In genomic region chr16:66872524-66872923, GRCh38 we compare ENCODE assay signal across 8 cellular contexts. TPM values are rescaled to one million over a fixed set of nuclear protein-coding genes. Genes with fewer than 3 reads are reported as not detected.
DNase-seq lines count a peak whose midpoint lies in the region; ATAC-seq, FAIRE-seq and TF ChIP-seq lines count a peak whose summit lies in the region.

No MANE protein-coding gene starts in this region.

- WGBS in heart right ventricle, 2 donors: 61 to 70% methylated on average over 3 of the region's 3 CpGs
- WGBS in HepG2 (ENCODE audit: low lambda C conversion rate): 49% methylated on average over 3 of the region's 3 CpGs
- WGBS in upper lobe of left lung, 2 donors: 55 to 73% methylated on average over 3 of the region's 3 CpGs

- H3K4me1 ChIP-seq in heart right ventricle (peaks cover 0 to 21% (median 9%) of the 10 kb centered on the region in 9 donors), HepG2 (ENCODE audit: insufficient read depth, low read length) (peaks cover 30% of the 10 kb centered on the region), upper lobe of left lung (peaks cover 10 to 17% (median 13%) of the 10 kb centered on the region in 4 donors)

- H3K27ac Mint-ChIP-seq in activated naive CD8-positive, alpha-beta T cell treated with anti-CD3 and anti-CD28 coated beads, Interleukin-2, amount 10 ng/mL, durations not matched to agents 7 days and 5 days: peak overlapping the region; percentile 93

- no peak for TF ChIP-seq RAD21 in HepG2 (CRISPR knock-in tag; IDR thresholded peaks at IDR 0.05)

- POLR2A ChIA-PET in activated naive CD8-positive, alpha-beta T cell treated with anti-CD3 and anti-CD28 coated beads, Interleukin-2, amount 10 ng/mL, durations not matched to agents 7 days and 5 days (lab: Charles Lee): interaction anchor here (0.6 to 1.7 kb wide), 10 partner anchors 9 to 517 kb away, joined by 3 to 16 read pairs (median 4); partner anchors contain the start of genes CMTM3 and NAE1
- POLR2A ChIA-PET in HepG2 (lab: Yijun Ruan, JAX): interaction anchor here (0.9 to 1.7 kb wide), 3 partner anchors 33 to 121 kb away, joined by 4 to 13 read pairs (median 5); partner anchors contain the start of genes DYNC1LI2 and NAE1

- in situ Hi-C loops in HepG2 (cut with HindIII; ENCODE audit: extremely low pct_ligation_motif_present, low pct_unique_long_range_greater_than_20kb): loop anchor here (25.0 kb wide), 1 partner anchor 460 kb away; no protein-coding TSS in a partner anchor

- H3K9me3 ChIP-seq in heart right ventricle: no peaks in the 10 kb centered on the region
- H3K9me3 ChIP-seq in HepG2 (ENCODE audit: low read length): no peaks in the 10 kb centered on the region
- H3K9me3 ChIP-seq in upper lobe of left lung: no peaks in the 10 kb centered on the region

- H3K4me3 Mint-ChIP-seq in activated naive CD8-positive, alpha-beta T cell treated with anti-CD3 and anti-CD28 coated beads, Interleukin-2, amount 10 ng/mL, durations not matched to agents 7 days and 5 days: peak overlapping the region; percentile 83

- H3K4me2 ChIP-seq in HepG2 (ENCODE audit: low read depth, low read length): peak overlapping the region; percentile 94

- TF ChIP-seq POLR2A in HepG2 (IDR thresholded peaks at IDR 0.05; ENCODE audit: insufficient read depth in 1 of 2, low read depth in 2 of 2, low read length in 2 of 2) (no peak), upper lobe of left lung (IDR thresholded peaks at IDR 0.05) (no peak)

- no peaks in the 10 kb centered on the region for H3K9me3 Mint-ChIP-seq in activated naive CD8-positive, alpha-beta T cell treated with anti-CD3 and anti-CD28 coated beads, Interleukin-2, amount 10 ng/mL, durations not matched to agents 7 days and 5 days

- CTCF ChIA-PET in HepG2 (lab: Yijun Ruan, JAX; ENCODE audit: low intra/inter-chr PET ratio, low total read pairs): interaction anchor here (1.0 kb wide), 1 partner anchor 41 kb away, joined by 4 read pairs; no protein-coding TSS in a partner anchor

- peak overlapping the region in 4 of 10 donors; percentile 1 to 70 (median 30) for H3K27ac ChIP-seq in heart right ventricle
- H3K27ac ChIP-seq in HepG2 (ENCODE audit: extremely low read length, insufficient read depth, low read length): no peak overlapping the region
- peak overlapping the region in 3 of 4 donors; percentile 58 to 74 (median 69) for H3K27ac ChIP-seq in upper lobe of left lung
- no peak overlapping the region for H3K27ac ChIP-seq in substantia nigra (ENCODE audit: low read depth, low read length, poor library complexity, severe bottlenecking)

- no peak for FAIRE-seq in HepG2 (lab: Jason Lieb, UNC)

- DNase-seq in heart right ventricle: no peak
- no peak for DNase-seq in Right ventricle myocardium inferior (ENCODE audit: missing footprints)
- DNase-seq in activated naive CD8-positive, alpha-beta T cell treated with anti-CD3 and anti-CD28 coated beads, Interleukin-2, amount 10 ng/mL, durations not matched to agents 7 days and 5 days: no peak
- no peak for DNase-seq in HepG2 (ENCODE audit: low spot score)
- no peak for DNase-seq in upper lobe of left lung
- no peak for DNase-seq in T-helper 9 cell
- DNase-seq in substantia nigra (lab: John Stamatoyannopoulos, UW): no peak
- DNase-seq in NCI-H2171 (lab: John Stamatoyannopoulos, UW): no peak

- H3K36me3 Mint-ChIP-seq in activated naive CD8-positive, alpha-beta T cell treated with anti-CD3 and anti-CD28 coated beads, Interleukin-2, amount 10 ng/mL, durations not matched to agents 7 days and 5 days: no peaks in the 10 kb centered on the region

- H3K36me3 ChIP-seq in heart right ventricle (no peaks in the 10 kb centered on the region), HepG2 (replicated peaks in 1 of 2; ENCODE audit: control insufficient read depth in 1 of 2, insufficient read depth in 2 of 2, low read length in 2 of 2) (no peaks in the 10 kb centered on the region), upper lobe of left lung (no peaks in the 10 kb centered on the region)

- H3K9ac ChIP-seq in HepG2 (ENCODE audit: insufficient read depth, low read depth, low read length): no peak overlapping the region

- ATAC-seq in heart right ventricle (no peak), Right ventricle myocardium inferior (no peak), HepG2 (no peak), upper lobe of left lung (ENCODE audit: low FRiP score in 2 of 2) (no peak)
- ATAC-seq in activated naive CD8-positive, alpha-beta T cell treated with anti-CD3 and anti-CD28 coated beads, Interleukin-2, amount 10 ng/mL, durations not matched to agents 7 days and 5 days (ENCODE audit: low read depth): no peak

- no peaks in the 10 kb centered on the region for H4K20me1 ChIP-seq in HepG2 (ENCODE audit: insufficient read depth, low read length)

- intact Hi-C loops in heart right ventricle (cut with DNase I) (loop anchor here in 3 of 10 donors (2.0 to 5.0 kb wide), 3 partner anchors 42 to 145 kb away; partner anchors contain the start of gene NAE1 (in 1 of the 3)), Right ventricle myocardium inferior (cut with DNase I) (loop anchor here (5.0 kb wide), 2 partner anchors 120 to 210 kb away; partner anchors contain the start of gene DYNC1LI2), HepG2 (cut with micrococcal nuclease; ENCODE audit: unreplicated experiment) (loop anchor here (5.0 kb wide), 1 partner anchor 210 kb away; no protein-coding TSS in a partner anchor)

- peak overlapping the region in 8 of 10 donors; percentile 17 to 52 (median 44) for H3K4me3 ChIP-seq in heart right ventricle
- peak overlapping the region in 2 of 3 experiments; percentile 18 to 66; a peak in 5 of 6 replicates for H3K4me3 ChIP-seq in HepG2 (replicated peaks in 1 of 3; ENCODE audit: insufficient read depth in 1 of 3, low read depth in 2 of 3, low read length in 3 of 3)
- peak overlapping the region in 3 of 4 donors; percentile 22 to 48 (median 38) for H3K4me3 ChIP-seq in upper lobe of left lung

- H3K4me1 Mint-ChIP-seq in activated naive CD8-positive, alpha-beta T cell treated with anti-CD3 and anti-CD28 coated beads, Interleukin-2, amount 10 ng/mL, durations not matched to agents 7 days and 5 days: peaks cover 22% of the 10 kb centered on the region

- peaks cover 2% of the 10 kb centered on the region for H3K27me3 Mint-ChIP-seq in activated naive CD8-positive, alpha-beta T cell treated with anti-CD3 and anti-CD28 coated beads, Interleukin-2, amount 10 ng/mL, durations not matched to agents 7 days and 5 days

- H3K27me3 ChIP-seq in heart right ventricle (peaks cover 0 to 5% (median 0%) of the 10 kb centered on the region in 7 donors), HepG2 (ENCODE audit: control insufficient read depth in 1 of 2, insufficient read depth in 2 of 2, low read length in 2 of 2) (peaks cover 0 to 8% of the 10 kb centered on the region in 2 experiments; a peak in 2 of 5 replicates), upper lobe of left lung (no peaks in the 10 kb centered on the region)

- H2AFZ ChIP-seq in HepG2 (ENCODE audit: low read length): no peak overlapping the region

- H3K79me2 ChIP-seq in HepG2 (ENCODE audit: insufficient read depth, low read length): no peaks in the 10 kb centered on the region

- TF ChIP-seq EP300 in HepG2 (IDR thresholded peaks at IDR 0.05; ENCODE audit: low read depth in 2 of 2, low read length in 2 of 2) (no peak), HepG2 (CRISPR knock-in tag; IDR thresholded peaks at IDR 0.05; ENCODE audit: borderline replicate concordance) (no peak), upper lobe of left lung (IDR thresholded peaks at IDR 0.05) (no peak)

- no TSS peak for BruUV-seq in HepG2 (replicated peaks; lab: Mats Ljungman, UMichigan)

- TF ChIP-seq CTCF in heart right ventricle (IDR thresholded peaks at IDR 0.05) (no peak), HepG2 (CRISPR knock-in tag; IDR thresholded peaks at IDR 0.05) (no peak), upper lobe of left lung (IDR thresholded peaks at IDR 0.05) (no peak)

RNA-seq across cellular contexts. Expression of gene PDP2, which starts 7.8 kb away (rescaled TPM):
- total RNA-seq in heart right ventricle (1 to 10 TPM; 2.9 to 5.7 (median 3.8) TPM), Right ventricle myocardium inferior (3.1 TPM), HepG2 (2016; rRNA removed; fragmentation: Illumina TruSeq; extraction: Trizol) (15.8 and 38.2 TPM in 2 replicates), upper lobe of left lung (10 to 100 TPM; 12.3 to 24.6 (median 17.4) TPM)
- polyA plus RNA-seq in heart right ventricle (1 to 10 TPM; 1.2 to 1.4 TPM), HepG2 (2011; rRNA removed) (12.2 and 12.8 TPM in 2 replicates)
- 10 to 100 TPM; 26.6 TPM for total RNA-seq in activated naive CD8-positive, alpha-beta T cell treated with anti-CD3 and anti-CD28 coated beads, Interleukin-2, amount 10 ng/mL, durations not matched to agents 7 days and 5 days
- 1.8 and 2.5 TPM in 2 replicates for total RNA-seq in HepG2 (2016; cell fraction: cytosol; rRNA removed; fragmentation: Illumina TruSeq; extraction: Trizol; ENCODE audit: low read depth)
- total RNA-seq in HepG2 (2016; cell fraction: insoluble cytoplasmic fraction; rRNA removed; fragmentation: Illumina TruSeq; extraction: Trizol): 16.2 and 31.7 TPM in 2 replicates
- total RNA-seq in HepG2 (2016; cell fraction: membrane; rRNA removed; fragmentation: Illumina TruSeq; extraction: Trizol): 8.4 and 10.1 TPM in 2 replicates
- total RNA-seq in HepG2 (2016; cell fraction: nucleus; rRNA removed; fragmentation: Illumina TruSeq; extraction: Trizol): 17.0 and 17.2 TPM in 2 replicates
- 8.3 and 11.7 TPM in 2 replicates for polyA plus RNA-seq in HepG2 (2011; cell fraction: cytosol; rRNA removed)
- polyA plus RNA-seq in HepG2 (2011; cell fraction: nucleus; rRNA removed): 10.2 and 12.4 TPM in 2 replicates
- 7.7 and 9.5 TPM in 2 replicates for polyA plus RNA-seq in HepG2 (2012)
- 0.66 and 1.1 TPM in 2 replicates for polyA plus RNA-seq in HepG2 (2016; cell fraction: cytosol; fragmentation: Illumina TruSeq; extraction: Trizol; ENCODE audit: low read depth)
- polyA plus RNA-seq in HepG2 (2016; cell fraction: insoluble cytoplasmic fraction; fragmentation: Illumina TruSeq; extraction: Trizol; ENCODE audit: low read depth): 17.5 and 18.0 TPM in 2 replicates
- polyA plus RNA-seq in HepG2 (2016; cell fraction: membrane; fragmentation: Illumina TruSeq; extraction: Trizol; ENCODE audit: low read depth): 2.9 and 3.2 TPM in 2 replicates
- polyA plus RNA-seq in HepG2 (2016; cell fraction: nucleus; fragmentation: Illumina TruSeq; extraction: Trizol; ENCODE audit: insufficient read depth, low read depth): 19.4 and 23.4 TPM in 2 replicates
- polyA minus RNA-seq in HepG2 (2011; rRNA and poly(A)+ RNA removed; ENCODE audit: low replicate concordance): 46.5 and 49.0 TPM in 2 replicates
- 10.5 and 12.8 TPM in 2 replicates for polyA minus RNA-seq in HepG2 (2011; cell fraction: cytosol; rRNA and poly(A)+ RNA removed)
- polyA minus RNA-seq in HepG2 (2011; cell fraction: nucleus; rRNA and poly(A)+ RNA removed): 10.0 and 15.5 TPM in 2 replicates

RNA-seq across cellular contexts. Expression of gene CA7, which starts 28.3 kb away (rescaled TPM):
- total RNA-seq in heart right ventricle (not detected), Right ventricle myocardium inferior (not detected), HepG2 (2016; rRNA removed; fragmentation: Illumina TruSeq; extraction: Trizol) (not detected in 2 replicates), upper lobe of left lung (not detected)
- polyA plus RNA-seq in heart right ventricle (not detected), HepG2 (2011; rRNA removed) (not detected in 2 replicates)
- total RNA-seq in activated naive CD8-positive, alpha-beta T cell treated with anti-CD3 and anti-CD28 coated beads, Interleukin-2, amount 10 ng/mL, durations not matched to agents 7 days and 5 days: not detected
- total RNA-seq in HepG2 (2016; cell fraction: cytosol; rRNA removed; fragmentation: Illumina TruSeq; extraction: Trizol; ENCODE audit: low read depth): not detected in 2 replicates
- total RNA-seq in HepG2 (2016; cell fraction: insoluble cytoplasmic fraction; rRNA removed; fragmentation: Illumina TruSeq; extraction: Trizol): not detected in 2 replicates
- total RNA-seq in HepG2 (2016; cell fraction: membrane; rRNA removed; fragmentation: Illumina TruSeq; extraction: Trizol): not detected in 2 replicates
- not detected in 2 replicates for total RNA-seq in HepG2 (2016; cell fraction: nucleus; rRNA removed; fragmentation: Illumina TruSeq; extraction: Trizol)
- 0.03 TPM in 1 of 2 replicates, not detected in the other for polyA plus RNA-seq in HepG2 (2011; cell fraction: cytosol; rRNA removed)
- polyA plus RNA-seq in HepG2 (2011; cell fraction: nucleus; rRNA removed): not detected in 2 replicates
- polyA plus RNA-seq in HepG2 (2012): not detected in 2 replicates
- polyA plus RNA-seq in HepG2 (2016; cell fraction: cytosol; fragmentation: Illumina TruSeq; extraction: Trizol; ENCODE audit: low read depth): 0.07 TPM in 1 of 2 replicates, not detected in the other
- polyA plus RNA-seq in HepG2 (2016; cell fraction: insoluble cytoplasmic fraction; fragmentation: Illumina TruSeq; extraction: Trizol; ENCODE audit: low read depth): not detected in 2 replicates
- polyA plus RNA-seq in HepG2 (2016; cell fraction: membrane; fragmentation: Illumina TruSeq; extraction: Trizol; ENCODE audit: low read depth): not detected in 2 replicates
- polyA plus RNA-seq in HepG2 (2016; cell fraction: nucleus; fragmentation: Illumina TruSeq; extraction: Trizol; ENCODE audit: insufficient read depth, low read depth): not detected in 2 replicates
- not detected in 2 replicates for polyA minus RNA-seq in HepG2 (2011; rRNA and poly(A)+ RNA removed; ENCODE audit: low replicate concordance)
- not detected in 2 replicates for polyA minus RNA-seq in HepG2 (2011; cell fraction: cytosol; rRNA and poly(A)+ RNA removed)
- not detected in 2 replicates for polyA minus RNA-seq in HepG2 (2011; cell fraction: nucleus; rRNA and poly(A)+ RNA removed)

RNA-seq across cellular contexts. Expression of gene NAE1, which starts 41.7 kb away (rescaled TPM):
- total RNA-seq in heart right ventricle (10 to 100 TPM; 29.6 to 35.9 (median 31.3) TPM), Right ventricle myocardium inferior (32.4 TPM), HepG2 (2016; rRNA removed; fragmentation: Illumina TruSeq; extraction: Trizol) (206 and 279 TPM in 2 replicates), upper lobe of left lung (10 to 100 TPM; 12.9 to 48.7 (median 34.0) TPM)
- polyA plus RNA-seq in heart right ventricle (10 to 100 TPM; 23.7 to 27.8 TPM), HepG2 (2011; rRNA removed) (68.2 and 95.7 TPM in 2 replicates)
- total RNA-seq in activated naive CD8-positive, alpha-beta T cell treated with anti-CD3 and anti-CD28 coated beads, Interleukin-2, amount 10 ng/mL, durations not matched to agents 7 days and 5 days: 10 to 100 TPM; 70.7 to 77.0 TPM
- total RNA-seq in HepG2 (2016; cell fraction: cytosol; rRNA removed; fragmentation: Illumina TruSeq; extraction: Trizol; ENCODE audit: low read depth): 93.3 and 103 TPM in 2 replicates
- total RNA-seq in HepG2 (2016; cell fraction: insoluble cytoplasmic fraction; rRNA removed; fragmentation: Illumina TruSeq; extraction: Trizol): 210 and 281 TPM in 2 replicates
- total RNA-seq in HepG2 (2016; cell fraction: membrane; rRNA removed; fragmentation: Illumina TruSeq; extraction: Trizol): 146 and 147 TPM in 2 replicates
- total RNA-seq in HepG2 (2016; cell fraction: nucleus; rRNA removed; fragmentation: Illumina TruSeq; extraction: Trizol): 127 and 139 TPM in 2 replicates
- polyA plus RNA-seq in HepG2 (2011; cell fraction: cytosol; rRNA removed): 27.0 and 39.4 TPM in 2 replicates
- polyA plus RNA-seq in HepG2 (2011; cell fraction: nucleus; rRNA removed): 79.6 and 104 TPM in 2 replicates
- polyA plus RNA-seq in HepG2 (2012): 71.6 and 101 TPM in 2 replicates
- 66.8 and 90.6 TPM in 2 replicates for polyA plus RNA-seq in HepG2 (2016; cell fraction: cytosol; fragmentation: Illumina TruSeq; extraction: Trizol; ENCODE audit: low read depth)
- 229 TPM in 2 replicates for polyA plus RNA-seq in HepG2 (2016; cell fraction: insoluble cytoplasmic fraction; fragmentation: Illumina TruSeq; extraction: Trizol; ENCODE audit: low read depth)
- polyA plus RNA-seq in HepG2 (2016; cell fraction: membrane; fragmentation: Illumina TruSeq; extraction: Trizol; ENCODE audit: low read depth): 102 and 113 TPM in 2 replicates
- 156 and 166 TPM in 2 replicates for polyA plus RNA-seq in HepG2 (2016; cell fraction: nucleus; fragmentation: Illumina TruSeq; extraction: Trizol; ENCODE audit: insufficient read depth, low read depth)
- polyA minus RNA-seq in HepG2 (2011; rRNA and poly(A)+ RNA removed; ENCODE audit: low replicate concordance): 14.2 and 16.7 TPM in 2 replicates
- polyA minus RNA-seq in HepG2 (2011; cell fraction: cytosol; rRNA and poly(A)+ RNA removed): 26.9 and 31.3 TPM in 2 replicates
- polyA minus RNA-seq in HepG2 (2011; cell fraction: nucleus; rRNA and poly(A)+ RNA removed): 96.7 and 111 TPM in 2 replicates

RNA-seq across cellular contexts. Expression of gene CDH16, which starts 46.2 kb away (rescaled TPM):
- total RNA-seq in heart right ventricle: under 1 TPM in 3 of 10 donors, not detected in 7; 0.25 to 0.47 (median 0.47) TPM
- polyA plus RNA-seq in heart right ventricle: under 1 TPM; 0.15 to 0.59 TPM
- total RNA-seq in Right ventricle myocardium inferior: 0.16 TPM
- total RNA-seq in activated naive CD8-positive, alpha-beta T cell treated with anti-CD3 and anti-CD28 coated beads, Interleukin-2, amount 10 ng/mL, durations not matched to agents 7 days and 5 days: not detected
- total RNA-seq in HepG2 (2016; rRNA removed; fragmentation: Illumina TruSeq; extraction: Trizol): 3.2 and 3.9 TPM in 2 replicates
- total RNA-seq in HepG2 (2016; cell fraction: cytosol; rRNA removed; fragmentation: Illumina TruSeq; extraction: Trizol; ENCODE audit: low read depth): 0.30 and 0.53 TPM in 2 replicates
- total RNA-seq in HepG2 (2016; cell fraction: insoluble cytoplasmic fraction; rRNA removed; fragmentation: Illumina TruSeq; extraction: Trizol): 1.7 and 4.2 TPM in 2 replicates
- 0.96 and 1.3 TPM in 2 replicates for total RNA-seq in HepG2 (2016; cell fraction: membrane; rRNA removed; fragmentation: Illumina TruSeq; extraction: Trizol)
- 3.7 and 4.8 TPM in 2 replicates for total RNA-seq in HepG2 (2016; cell fraction: nucleus; rRNA removed; fragmentation: Illumina TruSeq; extraction: Trizol)
- 2.7 and 5.3 TPM in 2 replicates for polyA plus RNA-seq in HepG2 (2011; rRNA removed)
- polyA plus RNA-seq in HepG2 (2011; cell fraction: cytosol; rRNA removed): 2.4 and 2.7 TPM in 2 replicates
- 16.0 and 18.1 TPM in 2 replicates for polyA plus RNA-seq in HepG2 (2011; cell fraction: nucleus; rRNA removed)
- polyA plus RNA-seq in HepG2 (2012): 4.3 and 7.8 TPM in 2 replicates
- 0.38 and 0.63 TPM in 2 replicates for polyA plus RNA-seq in HepG2 (2016; cell fraction: cytosol; fragmentation: Illumina TruSeq; extraction: Trizol; ENCODE audit: low read depth)
- polyA plus RNA-seq in HepG2 (2016; cell fraction: insoluble cytoplasmic fraction; fragmentation: Illumina TruSeq; extraction: Trizol; ENCODE audit: low read depth): 1.7 and 2.0 TPM in 2 replicates
- 1.2 TPM in 2 replicates for polyA plus RNA-seq in HepG2 (2016; cell fraction: membrane; fragmentation: Illumina TruSeq; extraction: Trizol; ENCODE audit: low read depth)
- polyA plus RNA-seq in HepG2 (2016; cell fraction: nucleus; fragmentation: Illumina TruSeq; extraction: Trizol; ENCODE audit: insufficient read depth, low read depth): 7.5 and 8.9 TPM in 2 replicates
- polyA minus RNA-seq in HepG2 (2011; rRNA and poly(A)+ RNA removed; ENCODE audit: low replicate concordance): 0.23 and 7.1 TPM in 2 replicates
- 1.1 and 2.2 TPM in 2 replicates for polyA minus RNA-seq in HepG2 (2011; cell fraction: cytosol; rRNA and poly(A)+ RNA removed)
- polyA minus RNA-seq in HepG2 (2011; cell fraction: nucleus; rRNA and poly(A)+ RNA removed): 2.7 and 3.3 TPM in 2 replicates
- total RNA-seq in upper lobe of left lung: 1 to 10 TPM in 2 of 6 donors, under 1 TPM in 1, not detected in 3; 0.40 to 1.8 (median 1.7) TPM

RNA-seq across cellular contexts. Expression of gene RRAD, which starts 52.8 kb away (rescaled TPM):
- total RNA-seq in heart right ventricle (1,000 to 10,000 TPM in 1 of 10 donors, 100 to 1,000 TPM in 5, 10 to 100 TPM in 4; 48.4 to 1,227 (median 105) TPM), Right ventricle myocardium inferior (84.3 TPM), HepG2 (2016; rRNA removed; fragmentation: Illumina TruSeq; extraction: Trizol) (0.80 and 1.0 TPM in 2 replicates), upper lobe of left lung (10 to 100 TPM; 13.8 to 50.3 (median 47.0) TPM)
- polyA plus RNA-seq in heart right ventricle (100 to 1,000 TPM; 176 to 435 TPM), HepG2 (2011; rRNA removed) (1.1 TPM in 2 replicates)
- total RNA-seq in activated naive CD8-positive, alpha-beta T cell treated with anti-CD3 and anti-CD28 coated beads, Interleukin-2, amount 10 ng/mL, durations not matched to agents 7 days and 5 days: under 1 TPM; 0.60 to 0.61 TPM
- not detected in 2 replicates for total RNA-seq in HepG2 (2016; cell fraction: cytosol; rRNA removed; fragmentation: Illumina TruSeq; extraction: Trizol; ENCODE audit: low read depth)
- total RNA-seq in HepG2 (2016; cell fraction: insoluble cytoplasmic fraction; rRNA removed; fragmentation: Illumina TruSeq; extraction: Trizol): 0.49 and 1.3 TPM in 2 replicates
- total RNA-seq in HepG2 (2016; cell fraction: membrane; rRNA removed; fragmentation: Illumina TruSeq; extraction: Trizol): 0.21 and 0.34 TPM in 2 replicates
- total RNA-seq in HepG2 (2016; cell fraction: nucleus; rRNA removed; fragmentation: Illumina TruSeq; extraction: Trizol): 0.68 and 0.75 TPM in 2 replicates
- 0.95 and 1.5 TPM in 2 replicates for polyA plus RNA-seq in HepG2 (2011; cell fraction: cytosol; rRNA removed)
- polyA plus RNA-seq in HepG2 (2011; cell fraction: nucleus; rRNA removed): 2.5 and 3.2 TPM in 2 replicates
- polyA plus RNA-seq in HepG2 (2012): 0.30 and 0.93 TPM in 2 replicates
- 0.19 and 0.25 TPM in 2 replicates for polyA plus RNA-seq in HepG2 (2016; cell fraction: cytosol; fragmentation: Illumina TruSeq; extraction: Trizol; ENCODE audit: low read depth)
- polyA plus RNA-seq in HepG2 (2016; cell fraction: insoluble cytoplasmic fraction; fragmentation: Illumina TruSeq; extraction: Trizol; ENCODE audit: low read depth): 0.72 and 1.1 TPM in 2 replicates
- polyA plus RNA-seq in HepG2 (2016; cell fraction: membrane; fragmentation: Illumina TruSeq; extraction: Trizol; ENCODE audit: low read depth): 0.26 and 0.29 TPM in 2 replicates
- polyA plus RNA-seq in HepG2 (2016; cell fraction: nucleus; fragmentation: Illumina TruSeq; extraction: Trizol; ENCODE audit: insufficient read depth, low read depth): 1.2 and 1.5 TPM in 2 replicates
- 0.16 and 1.7 TPM in 2 replicates for polyA minus RNA-seq in HepG2 (2011; rRNA and poly(A)+ RNA removed; ENCODE audit: low replicate concordance)
- 1.1 TPM in 1 of 2 replicates, not detected in the other for polyA minus RNA-seq in HepG2 (2011; cell fraction: cytosol; rRNA and poly(A)+ RNA removed)
- polyA minus RNA-seq in HepG2 (2011; cell fraction: nucleus; rRNA and poly(A)+ RNA removed): 0.37 and 0.90 TPM in 2 replicates

Comparison
In these comparisons a context has a peak if more than half of its experiments do, and no peak if none do; other contexts are left out.
1. H3K27ac ChIP-seq: peak in upper lobe of left lung (3 of 4); none in HepG2 (single experiment) and substantia nigra (single experiment).
2. Peak in every context shown above with its lines, with median percentiles within 50 percentile points of each other: H3K4me3 ChIP-seq.